ENCODE assay signal across 15 cellular contexts in the genomic region with DNA sequence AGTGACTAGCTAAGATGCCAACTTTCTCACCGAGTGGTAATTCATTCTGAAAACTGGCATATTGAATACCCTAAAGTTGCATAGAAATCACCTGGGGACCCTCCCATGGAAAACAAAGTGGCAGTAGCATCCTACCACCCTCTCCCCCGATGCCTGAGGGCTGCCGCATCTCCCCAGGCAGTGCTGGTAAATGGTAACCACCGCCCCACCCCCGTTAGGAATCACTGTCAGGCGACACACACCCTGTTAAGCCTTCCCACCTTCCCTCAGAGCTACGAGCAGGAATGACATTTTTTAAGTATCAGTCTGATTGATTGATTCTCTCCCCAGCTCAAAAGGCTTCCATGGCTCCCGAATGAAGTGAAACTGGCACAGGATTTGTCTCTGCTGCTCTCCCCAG. TPM values are rescaled to one million over a fixed set of nuclear protein-coding genes. Genes with fewer than 3 reads are reported as not detected.
"Had no signal": no experiment of that assay in that cellular context is flagged by ENCODE, and none has a peak within 500 bp of the region (broad histone marks: within the 10 kb centered on the region; RNA-seq: fewer than 3 reads in every experiment).

No MANE protein-coding gene starts in this region.

- H3K79me2 ChIP-seq: parathyroid adenoma had no signal

- H3K27ac ChIP-seq: coronary artery, gastrocnemius medialis, parathyroid adenoma, thyroid gland, vagina had no signal

- H3K9me3 ChIP-seq: gastrocnemius medialis, right lobe of liver, thyroid gland, vagina had no signal

- ATAC-seq: activated CD8-positive, alpha-beta T cell treated with anti-CD3 and anti-CD28 coated beads, Interleukin-2, amount 10 ng/mL, durations not matched to agents 7 days and 5 days; gastrocnemius medialis; stimulated activated memory B cell treated with anti-CD40 and anti-IgM and Interleukin-4, amounts not matched to agents 10 μg/mL and 1 μg/mL and 100 μg/mL, for 72 hours had no signal

- DNase-seq: activated CD4-positive, alpha-beta T cell treated with anti-CD3 and anti-CD28 coated beads, Interleukin-2, amount 10 ng/mL, durations not matched to agents 24 days and 14 days; activated CD8-positive, alpha-beta T cell treated with anti-CD3 and anti-CD28 coated beads, Interleukin-2, amount 10 ng/mL, durations not matched to agents 7 days and 5 days; activated naive CD4-positive, alpha-beta T cell treated with anti-CD3 and anti-CD28 coated beads for 36 hours; activated T-cell treated with anti-CD3 and anti-CD28 coated beads, Interleukin-2, amount 50 U/mL, for 24 hours; gastrocnemius medialis; head of caudate nucleus; kidney glomerular epithelial cell; stimulated activated CD4-positive, alpha-beta T cell treated with anti-CD3 and anti-CD28 coated beads, Interleukin-4, amount 100 ng/mL, for 4 hours; thyroid gland had no signal

- H2AFZ ChIP-seq: parathyroid adenoma had no signal

- H3K36me3 ChIP-seq: gastrocnemius medialis, vagina had no signal

- H3K4me3 ChIP-seq: coronary artery, gastrocnemius medialis, thyroid gland, vagina had no signal

- H3K27me3 ChIP-seq: right lobe of liver, thyroid gland, vagina had no signal

- H3K9ac ChIP-seq: parathyroid adenoma had no signal

- H3K4me1 ChIP-seq: gastrocnemius medialis, parathyroid adenoma, vagina had no signal

RNA-seq across cellular contexts. Expression of a gene that starts 28.3 kb away (rescaled TPM):
- total RNA-seq: activated CD4-positive, alpha-beta T cell treated with anti-CD3 and anti-CD28 coated beads, Interleukin-2, amount 10 ng/mL, durations not matched to agents 24 days and 14 days; activated CD8-positive, alpha-beta T cell treated with anti-CD3 and anti-CD28 coated beads, Interleukin-2, amount 10 ng/mL, durations not matched to agents 7 days and 5 days; activated naive CD4-positive, alpha-beta T cell treated with anti-CD3 and anti-CD28 coated beads for 36 hours; natural killer cell treated with Interleukin-12 subunit alpha and Interleukin-12 subunit beta and Interleukin-15 and Interleukin-18, amount 100 ng/mL, for 72 hours had no signal
